In the genomic region with DNA sequence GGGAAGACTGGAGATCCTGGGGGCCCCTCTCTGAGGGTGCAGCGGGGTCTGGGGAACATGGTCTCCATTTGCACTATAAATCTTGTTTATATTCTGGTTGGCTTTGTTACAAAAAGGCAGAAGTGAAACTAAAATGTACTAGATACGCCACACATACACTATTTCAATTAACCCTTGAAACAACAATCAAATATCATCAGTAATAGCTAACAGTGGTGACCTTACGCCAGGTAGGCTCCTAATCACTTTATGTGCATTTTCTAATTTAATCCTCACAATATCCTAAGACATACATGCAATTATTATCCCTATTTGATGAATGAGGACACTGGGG, we compare ENCODE assay signal across 8 cellular contexts. TPM values are rescaled to one million over a fixed set of nuclear protein-coding genes. Genes with fewer than 3 reads are reported as not detected.
DNase-seq lines count a peak whose midpoint lies in the region; ATAC-seq, FAIRE-seq and TF ChIP-seq lines count a peak whose summit lies in the region.

No MANE protein-coding gene starts in this region.

- H3K27me3 ChIP-seq in parathyroid adenoma (ENCODE audit: control insufficient read depth, insufficient read depth, low read length) (no peaks in the 10 kb centered on the region), vagina (no peaks in the 10 kb centered on the region)

- no peak for TF ChIP-seq POLR2A in vagina (IDR thresholded peaks at IDR 0.05)

- H3K36me3 ChIP-seq in parathyroid adenoma (ENCODE audit: control insufficient read depth, insufficient read depth, low read length) (no peaks in the 10 kb centered on the region), vagina (no peaks in the 10 kb centered on the region)

- no peak for FAIRE-seq in urothelium cell line (lab: Jason Lieb, UNC)

- H3K27ac ChIP-seq in parathyroid adenoma (no peak overlapping the region), vagina (no peak overlapping the region)

- peak overlapping the region; percentile 62 for H2AFZ ChIP-seq in parathyroid adenoma

- no peaks in the 10 kb centered on the region for H3K9me3 ChIP-seq in parathyroid adenoma (ENCODE audit: control insufficient read depth, low read length)
- no peaks in the 10 kb centered on the region for H3K9me3 ChIP-seq in vagina

- no peaks in the 10 kb centered on the region for H3K79me2 ChIP-seq in parathyroid adenoma

- no peak overlapping the region for H3K4me2 ChIP-seq in parathyroid adenoma (ENCODE audit: low read length)

- ATAC-seq in GM19023 (IDR thresholded peaks at IDR 0.05; ENCODE audit: unreplicated experiment), result peak; percentile 46
- ATAC-seq in HG02840 (IDR thresholded peaks at IDR 0.05; ENCODE audit: low FRiP score, unreplicated experiment), result peak; percentile 47

- TF ChIP-seq CTCF in parathyroid adenoma (IDR thresholded peaks at IDR 0.05) (no peak), vagina (IDR thresholded peaks at IDR 0.05) (no peak)

- H3K4me1 ChIP-seq in parathyroid adenoma, result peaks cover 11% of the 10 kb centered on the region
- H3K4me1 ChIP-seq in vagina, result peaks cover 22% of the 10 kb centered on the region

- H3K4me3 ChIP-seq in parathyroid adenoma (ENCODE audit: low read depth, low read length) (no peak overlapping the region), vagina (no peak overlapping the region)

- DNase-seq in RPMI8226 (peak; percentile 11), vagina (ENCODE audit: extremely low spot score in 2 of 2) (no peak), NCI-H510A treated with DMSO at 0.1 percent for 48 hours (lab: John Stamatoyannopoulos, UW) (no peak), urothelium cell line (ENCODE audit: low spot score) (no peak), ecto neural progenitor cell (ENCODE audit: low spot score) (no peak)

- intact Hi-C loops in vagina (cut with DNase I), result no loop called here

- H3K9ac ChIP-seq in parathyroid adenoma, result no peak overlapping the region

RNA-seq across cellular contexts. Expression of a gene that starts 35.1 kb away (rescaled TPM):
- 22.1 TPM for total RNA-seq in vagina
